ENCODE assay signal across 23 cellular contexts in genomic region chr16:68388124-68388523, GRCh38.
DNase-seq lines count a peak whose midpoint lies in the region; ATAC-seq, FAIRE-seq and TF ChIP-seq lines count a peak whose summit lies in the region.
"Had no signal": no experiment of that assay in that cellular context is flagged by ENCODE, and none has a peak within 500 bp of the region (broad histone marks: within the 10 kb centered on the region; RNA-seq: fewer than 3 reads in every experiment).

No MANE protein-coding gene starts in this region.

- TF ChIP-seq CTCF in Peyer's patch (IDR thresholded peaks at IDR 0.05) (no peak), neural progenitor cell (IDR thresholded peaks at IDR 0.05) (no peak), type B pancreatic cell (conservative IDR thresholded peaks at IDR 0.05) (no peak)

- no peak for FAIRE-seq in frontal cortex (lab: Jason Lieb, UNC)

- H3K9me3 Mint-ChIP-seq in neural progenitor cell, result no peaks in the 10 kb centered on the region
- no peaks in the 10 kb centered on the region for H3K9me3 Mint-ChIP-seq in type B pancreatic cell
- H3K9me3 Mint-ChIP-seq: CD4-positive, CD25-positive, alpha-beta regulatory T cell had no signal

- no peaks in the 10 kb centered on the region for H3K36me3 ChIP-seq in Peyer's patch
- no peaks in the 10 kb centered on the region for H3K36me3 ChIP-seq in neural progenitor cell

- no peak overlapping the region for H3K9ac ChIP-seq in neural progenitor cell
- H3K9ac ChIP-seq: GM23248 had no signal

- H3F3A ChIP-seq in neural progenitor cell (ENCODE audit: low read depth), result peaks cover 13% of the 10 kb centered on the region

- H3K27ac Mint-ChIP-seq in neural progenitor cell (peak overlapping the region; percentile 79), type B pancreatic cell (peak overlapping the region; percentile 33)
- H3K27ac Mint-ChIP-seq: CD4-positive, CD25-positive, alpha-beta regulatory T cell had no signal

- peak; percentile 25 for ATAC-seq in esophagus mucosa
- ATAC-seq: PC-3 had no signal

- peak overlapping the region in 3 of 4 donors; percentile 89 to 99 (median 96) for H3K27ac ChIP-seq in Peyer's patch
- no peak overlapping the region for H3K27ac ChIP-seq in neural progenitor cell
- H3K27ac ChIP-seq: GM23248, HL-60 had no signal

- H3K4me1 ChIP-seq in Peyer's patch (peaks cover 0 to 15% (median 2%) of the 10 kb centered on the region in 4 donors), neural progenitor cell (peaks cover 24% of the 10 kb centered on the region)

- H3K36me3 Mint-ChIP-seq in neural progenitor cell (no peaks in the 10 kb centered on the region), type B pancreatic cell (no peaks in the 10 kb centered on the region)
- H3K36me3 Mint-ChIP-seq: CD4-positive, CD25-positive, alpha-beta regulatory T cell had no signal

- H3K27me3 Mint-ChIP-seq in neural progenitor cell (ENCODE audit: insufficient read depth, low read depth), result peaks cover 10% of the 10 kb centered on the region
- H3K27me3 Mint-ChIP-seq in type B pancreatic cell, result no peaks in the 10 kb centered on the region
- H3K27me3 Mint-ChIP-seq: CD4-positive, CD25-positive, alpha-beta regulatory T cell had no signal

- H3K4me1 Mint-ChIP-seq in neural progenitor cell, result peaks cover 22% of the 10 kb centered on the region
- H3K4me1 Mint-ChIP-seq in type B pancreatic cell (ENCODE audit: unreplicated experiment), result peaks cover 31% of the 10 kb centered on the region

- no peaks in the 10 kb centered on the region for H4K20me1 ChIP-seq in neural progenitor cell (ENCODE audit: low read depth)

- no peak overlapping the region for H3K4me3 ChIP-seq in Peyer's patch
- no peak overlapping the region for H3K4me3 ChIP-seq in neural progenitor cell
- H3K4me3 ChIP-seq: GM23248 had no signal

- no peaks in the 10 kb centered on the region for H3K79me2 ChIP-seq in neural progenitor cell (ENCODE audit: low read depth)

- H3K4me3 Mint-ChIP-seq in neural progenitor cell, result no peak overlapping the region
- no peak overlapping the region for H3K4me3 Mint-ChIP-seq in type B pancreatic cell
- H3K4me3 Mint-ChIP-seq: CD4-positive, CD25-positive, alpha-beta regulatory T cell had no signal

- no peak overlapping the region for H3K4me2 ChIP-seq in neural progenitor cell

- DNase-seq in Peyer's patch (no peak), neural progenitor cell (ENCODE audit: low spot score) (no peak), type B pancreatic cell (ENCODE audit: extremely low spot score, unreplicated experiment) (no peak), NOMO-1 treated with dmso at 0.1 percent for 144 hours (lab: John Stamatoyannopoulos, UW; ENCODE audit: unreplicated experiment) (no peak), amygdala (lab: John Stamatoyannopoulos, UW) (no peak), frontal cortex (ENCODE audit: low spot score in 2 of 2) (no peak)
- DNase-seq: CD4-positive, CD25-positive, alpha-beta regulatory T cell; EL; GF-D8; GM23248; HCEC 1CT; KG1; NCI-H1092; NCI-H1436; NCI-H187 treated with DMSO at 0.1 percent for 48 hours; NCI-H2107; NCI-H446 treated with DMSO at 0.1 percent for 48 hours; NCI-H526 treated with DMSO at 0.1 percent for 48 hours; PC-3; RPMI8226; SHP77 treated with DMSO at 0.1 percent for 48 hours had no signal

- no peak overlapping the region for H2AFZ ChIP-seq in neural progenitor cell (replicated peaks)
- H2AFZ ChIP-seq: GM23248 had no signal

- H3K9me3 ChIP-seq in Peyer's patch (no peaks in the 10 kb centered on the region), neural progenitor cell (ENCODE audit: low read depth) (no peaks in the 10 kb centered on the region)

- TF ChIP-seq POLR2A in Peyer's patch (IDR thresholded peaks at IDR 0.05), result no peak

- H3K27me3 ChIP-seq in Peyer's patch (no peaks in the 10 kb centered on the region), neural progenitor cell (no peaks in the 10 kb centered on the region)
